Comparison of ENCODE assay signal across 1 cellular context in the genomic region with DNA sequence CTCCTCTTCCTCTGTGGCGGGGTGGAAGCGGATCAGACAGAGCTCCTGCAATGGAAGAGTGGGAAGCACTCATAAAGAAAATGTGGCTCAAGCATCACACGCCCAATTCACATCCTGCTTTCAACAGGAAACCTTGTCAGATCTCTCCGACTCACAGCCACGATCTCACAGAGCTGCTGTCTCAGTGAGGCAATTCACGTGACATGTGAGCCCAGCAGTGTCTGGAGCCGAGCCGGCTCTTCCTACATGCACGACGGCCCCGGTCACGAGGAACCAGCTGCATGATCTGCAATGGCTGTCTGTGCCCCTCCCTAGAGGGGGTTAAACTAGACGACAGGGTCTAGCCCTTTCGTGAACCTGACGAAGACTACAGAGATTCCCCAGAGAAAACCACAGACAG.
TF ChIP-seq lines count a peak whose summit lies in the region.

No MANE protein-coding gene starts in this region.

TF ChIP-seq in HepG2, 621 proteins besides CTCF, POLR2A, EP300 and RAD21:
- TF ChIP-seq, protein P1, sequence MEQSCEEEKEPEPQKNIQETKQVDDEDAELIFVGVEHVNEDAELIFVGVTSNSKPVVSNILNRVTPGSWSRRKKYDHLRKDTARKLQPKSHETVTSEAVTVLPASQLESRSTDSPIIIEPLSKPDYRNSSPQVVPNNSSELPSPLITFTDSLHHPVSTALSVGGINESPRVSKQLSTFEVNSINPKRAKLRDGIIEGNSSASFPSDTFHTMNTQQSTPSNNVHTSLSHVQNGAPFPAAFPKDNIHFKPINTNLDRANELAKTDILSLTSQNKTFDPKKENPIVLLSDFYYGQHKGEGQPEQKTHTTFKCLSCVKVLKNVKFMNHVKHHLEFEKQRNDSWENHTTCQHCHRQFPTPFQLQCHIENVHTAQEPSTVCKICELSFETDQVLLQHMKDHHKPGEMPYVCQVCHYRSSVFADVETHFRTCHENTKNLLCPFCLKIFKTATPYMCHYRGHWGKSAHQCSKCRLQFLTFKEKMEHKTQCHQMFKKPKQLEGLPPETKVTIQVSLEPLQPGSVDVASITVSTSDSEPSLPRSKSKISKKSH (CRISPR knock-in tag; IDR thresholded peaks at IDR 0.05; ENCODE audit: borderline replicate concordance), result 0 out of 2 replicates have a peak, but pooled peaks have one; percentile 32
- TF ChIP-seq, protein P2, sequence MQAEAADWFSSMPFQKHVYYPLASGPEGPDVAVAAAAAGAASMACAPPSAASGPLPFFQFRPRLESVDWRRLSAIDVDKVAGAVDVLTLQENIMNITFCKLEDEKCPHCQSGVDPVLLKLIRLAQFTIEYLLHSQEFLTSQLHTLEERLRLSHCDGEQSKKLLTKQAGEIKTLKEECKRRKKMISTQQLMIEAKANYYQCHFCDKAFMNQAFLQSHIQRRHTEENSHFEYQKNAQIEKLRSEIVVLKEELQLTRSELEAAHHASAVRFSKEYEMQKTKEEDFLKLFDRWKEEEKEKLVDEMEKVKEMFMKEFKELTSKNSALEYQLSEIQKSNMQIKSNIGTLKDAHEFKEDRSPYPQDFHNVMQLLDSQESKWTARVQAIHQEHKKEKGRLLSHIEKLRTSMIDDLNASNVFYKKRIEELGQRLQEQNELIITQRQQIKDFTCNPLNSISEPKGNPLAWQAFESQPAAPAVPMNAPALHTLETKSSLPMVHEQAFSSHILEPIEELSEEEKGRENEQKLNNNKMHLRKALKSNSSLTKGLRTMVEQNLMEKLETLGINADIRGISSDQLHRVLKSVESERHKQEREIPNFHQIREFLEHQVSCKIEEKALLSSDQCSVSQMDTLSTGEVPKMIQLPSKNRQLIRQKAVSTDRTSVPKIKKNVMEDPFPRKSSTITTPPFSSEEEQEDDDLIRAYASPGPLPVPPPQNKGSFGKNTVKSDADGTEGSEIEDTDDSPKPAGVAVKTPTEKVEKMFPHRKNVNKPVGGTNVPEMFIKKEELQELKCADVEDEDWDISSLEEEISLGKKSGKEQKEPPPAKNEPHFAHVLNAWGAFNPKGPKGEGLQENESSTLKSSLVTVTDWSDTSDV (CRISPR knock-in tag; IDR thresholded peaks at IDR 0.05), result 0 out of 2 replicates have a peak, but pooled peaks have one; percentile 50
- TF ChIP-seq PHB2 (IDR thresholded peaks at IDR 0.05; ENCODE audit: partially characterized antibody) (no peak), EED (CRISPR knock-in tag; IDR thresholded peaks at IDR 0.05) (0 out of 2 replicates have a peak, but pooled peaks have one; percentile 32)
